29 cellular contexts compared by ENCODE assay signal in the genomic region with DNA sequence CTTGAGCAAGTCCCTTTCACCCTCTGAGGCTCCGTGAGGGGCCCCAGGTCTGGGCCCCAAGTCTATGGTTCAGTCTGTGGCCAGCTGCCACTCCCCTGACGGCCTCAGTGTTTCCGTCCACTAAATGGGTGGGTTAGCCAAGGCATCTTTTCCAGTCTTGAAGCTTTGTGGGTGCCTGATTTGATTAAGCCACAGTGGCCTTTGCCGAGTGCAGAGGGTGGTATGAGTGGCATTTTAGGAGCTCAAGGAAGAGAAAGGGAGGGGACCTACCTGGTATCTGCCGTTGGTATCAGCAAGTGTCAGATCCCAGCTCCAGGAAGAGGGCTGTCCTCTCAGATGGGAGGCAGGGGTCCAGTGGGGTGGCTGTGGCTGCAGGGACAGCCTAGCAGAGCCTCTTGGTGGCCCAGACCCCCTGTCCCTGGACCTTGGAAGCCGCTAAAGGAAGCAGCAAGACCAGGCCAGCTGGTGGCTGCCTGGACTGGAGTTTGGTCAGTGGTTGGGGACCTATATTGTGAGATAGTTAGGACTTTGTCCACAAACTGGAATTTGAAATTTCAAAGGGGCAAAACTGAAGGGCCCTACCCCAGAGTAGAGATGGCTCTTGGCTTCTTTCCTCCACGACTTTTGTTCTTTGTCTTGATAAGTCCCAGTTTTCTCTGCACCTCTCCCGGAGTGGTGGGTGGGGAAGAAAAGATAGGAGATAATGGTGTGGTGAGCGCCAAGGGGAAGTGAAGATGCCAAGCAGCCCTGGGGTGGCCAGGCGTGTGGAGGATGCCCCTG. TPM values are rescaled to one million over a fixed set of nuclear protein-coding genes. Genes with fewer than 3 reads are reported as not detected.
"Had no signal": no experiment of that assay in that cellular context is flagged by ENCODE, and none has a peak within 500 bp of the region (broad histone marks: within the 10 kb centered on the region; RNA-seq: fewer than 3 reads in every experiment).

No MANE protein-coding gene starts in this region.

- ATAC-seq: activated T-helper 17 cell treated with anti-CD3 and anti-CD28 coated beads, Interleukin-2, amount 50 U/mL, for 72 hours; left ventricle myocardium superior; natural killer cell; psoas muscle; stimulated activated naive B cell treated with anti-CD40 and anti-IgM and Interleukin-4, amounts not matched to agents 10 μg/mL and 1 μg/mL and 100 μg/mL, for 72 hours had no signal

- H3K27me3 Mint-ChIP-seq: activated T-cell treated with anti-CD3 and anti-CD28 coated beads, Interleukin-2, amount 50 U/mL, for 24 hours had no signal

- H3K27me3 ChIP-seq: adrenal gland, ascending aorta, brain microvascular endothelial cell, pancreas, right atrium auricular region had no signal

- H3K4me3 Mint-ChIP-seq: activated naive CD8-positive, alpha-beta T cell; activated T-cell treated with anti-CD3 and anti-CD28 coated beads, Interleukin-2, amount 50 U/mL, for 24 hours; activated T-helper 17 cell treated with anti-CD3 and anti-CD28 coated beads, Interleukin-2, amount 50 U/mL, for 72 hours; natural killer cell; stimulated activated naive B cell treated with anti-CD40 and anti-IgM and Interleukin-4, amounts not matched to agents 10 μg/mL and 1 μg/mL and 100 μg/mL, for 72 hours had no signal

- DNase-seq: activated CD8-positive, alpha-beta memory T cell treated with anti-CD3 and anti-CD28 coated beads for 24 hours; activated CD8-positive, alpha-beta memory T cell treated with anti-CD3 and anti-CD28 coated beads, Interleukin-2, amount 50 U/mL, for 4 hours; activated naive CD4-positive, alpha-beta T cell; activated T-cell treated with anti-CD3 and anti-CD28 coated beads, Interleukin-2, amount 50 U/mL, for 24 hours; brain microvascular endothelial cell; caudate nucleus; dermis blood vessel endothelial cell; effector memory CD4-positive, alpha-beta T cell; glutamatergic neuron; hippocampal formation; left ventricle myocardium superior; midbrain; natural killer cell; pancreas; psoas muscle; stimulated activated CD8-positive, alpha-beta memory T cell treated with anti-CD3 and anti-CD28 coated beads, Interleukin-4, amount 100 ng/mL, for 48 hours; stimulated activated naive B cell treated with anti-CD40 and anti-IgM and Interleukin-4, amounts not matched to agents 10 μg/mL and 1 μg/mL and 100 μg/mL, for 72 hours; trophoblast cell had no signal

- H3K36me3 ChIP-seq: adrenal gland, ascending aorta, brain microvascular endothelial cell, esophagus muscularis mucosa, pancreas, right atrium auricular region had no signal

- H3K9me3 Mint-ChIP-seq: activated T-cell treated with anti-CD3 and anti-CD28 coated beads, Interleukin-2, amount 50 U/mL, for 24 hours; activated T-helper 17 cell treated with anti-CD3 and anti-CD28 coated beads, Interleukin-2, amount 50 U/mL, for 72 hours; natural killer cell; stimulated activated naive B cell treated with anti-CD40 and anti-IgM and Interleukin-4, amounts not matched to agents 10 μg/mL and 1 μg/mL and 100 μg/mL, for 72 hours had no signal

- H3K4me3 ChIP-seq: adrenal gland, ascending aorta, esophagus muscularis mucosa, pancreas, psoas muscle, right atrium auricular region had no signal

- H3K4me1 Mint-ChIP-seq: activated T-helper 17 cell treated with anti-CD3 and anti-CD28 coated beads, Interleukin-2, amount 50 U/mL, for 72 hours; natural killer cell; stimulated activated naive B cell treated with anti-CD40 and anti-IgM and Interleukin-4, amounts not matched to agents 10 μg/mL and 1 μg/mL and 100 μg/mL, for 72 hours had no signal

- H3K27ac Mint-ChIP-seq: activated naive CD8-positive, alpha-beta T cell; activated T-cell treated with anti-CD3 and anti-CD28 coated beads, Interleukin-2, amount 50 U/mL, for 24 hours; activated T-helper 17 cell treated with anti-CD3 and anti-CD28 coated beads, Interleukin-2, amount 50 U/mL, for 72 hours; natural killer cell; stimulated activated naive B cell treated with anti-CD40 and anti-IgM and Interleukin-4, amounts not matched to agents 10 μg/mL and 1 μg/mL and 100 μg/mL, for 72 hours had no signal

- H3K4me1 ChIP-seq: adrenal gland, ascending aorta, esophagus muscularis mucosa, psoas muscle, right atrium auricular region had no signal

- H3K27ac ChIP-seq: adrenal gland, ascending aorta, brain microvascular endothelial cell, esophagus muscularis mucosa, pancreas, psoas muscle, right atrium auricular region had no signal

- H3K9me3 ChIP-seq: adrenal gland, ascending aorta, esophagus muscularis mucosa, pancreas, psoas muscle, right atrium auricular region had no signal

- H3K36me3 Mint-ChIP-seq: activated naive CD8-positive, alpha-beta T cell; natural killer cell; stimulated activated naive B cell treated with anti-CD40 and anti-IgM and Interleukin-4, amounts not matched to agents 10 μg/mL and 1 μg/mL and 100 μg/mL, for 72 hours had no signal

RNA-seq across cellular contexts. Expression of gene HNF4A, which starts 39.9 kb away (rescaled TPM):
- total RNA-seq: activated T-helper 17 cell treated with anti-CD3 and anti-CD28 coated beads, Interleukin-2, amount 50 U/mL, for 72 hours; ascending aorta; dermis blood vessel endothelial cell; endothelial cell of umbilical vein; frontal cortex; left ventricle myocardium superior; natural killer cell; right atrium auricular region; skeletal muscle tissue; T-helper 2 cell treated with Interferon-gamma antibody and Interleukin-4, amounts not matched to agents 100 ng/mL and 5 ng/mL, for 36 hours; temporal lobe had no signal
- polyA plus RNA-seq: endothelial cell of umbilical vein had no signal

RNA-seq across cellular contexts. Expression of gene R3HDML, which starts 58.5 kb away (rescaled TPM):
- total RNA-seq: activated T-helper 17 cell treated with anti-CD3 and anti-CD28 coated beads, Interleukin-2, amount 50 U/mL, for 72 hours; adrenal gland; ascending aorta; dermis blood vessel endothelial cell; endothelial cell of umbilical vein; esophagus muscularis mucosa; frontal cortex; left ventricle myocardium superior; natural killer cell; pancreas; psoas muscle; right atrium auricular region; skeletal muscle tissue; T-helper 2 cell treated with Interferon-gamma antibody and Interleukin-4, amounts not matched to agents 100 ng/mL and 5 ng/mL, for 36 hours; temporal lobe had no signal
- polyA plus RNA-seq: adrenal gland, endothelial cell of umbilical vein, pancreas, psoas muscle had no signal
